Comparison of ENCODE assay signal across 12 cellular contexts in genomic region chr18:2627821-2628276, GRCh38. TPM values are rescaled to one million over a fixed set of nuclear protein-coding genes. Genes with fewer than 3 reads are reported as not detected.
DNase-seq lines count a peak whose midpoint lies in the region; ATAC-seq and TF ChIP-seq lines count a peak whose summit lies in the region.
"Had no signal": no experiment of that assay in that cellular context is flagged by ENCODE, and none has a peak within 500 bp of the region (broad histone marks: within the 10 kb centered on the region; RNA-seq: fewer than 3 reads in every experiment).

No MANE protein-coding gene starts in this region.

- RAD21 ChIA-PET in HCT116 (lab: Charles Lee; ENCODE audit: low non-redundant PET in 1 of 2, low total read pairs in 2 of 2, uncharacterized antibody in 2 of 2, unreplicated experiment in 2 of 2) = no interaction called here

- in situ Hi-C loops in Panc1 (cut with HindIII; ENCODE audit: low pct_unique_long_range_greater_than_20kb, low sequenced_read_pairs) = no loop called here

- H3K36me3 ChIP-seq in HCT116 (ENCODE audit: control insufficient read depth in 1 of 2, insufficient read depth in 2 of 2, low read length in 2 of 2) (no peaks in the 10 kb centered on the region), Panc1 (ENCODE audit: control insufficient read depth, insufficient read depth, low read length) (no peaks in the 10 kb centered on the region)
- H3K36me3 ChIP-seq: esophagus muscularis mucosa, suprapubic skin had no signal

- no peaks in the 10 kb centered on the region for H3K27me3 ChIP-seq in CD4-positive, alpha-beta T cell (ENCODE audit: control insufficient read depth, insufficient read depth, low read length)
- H3K27me3 ChIP-seq in HCT116 (ENCODE audit: insufficient read depth, low read length) (no peaks in the 10 kb centered on the region), Panc1 (ENCODE audit: control insufficient read depth, insufficient read depth, low read length) (no peaks in the 10 kb centered on the region)
- H3K27me3 ChIP-seq: esophagus muscularis mucosa, suprapubic skin had no signal

- no peak overlapping the region for H3K9ac ChIP-seq in HCT116 (ENCODE audit: low read length)

- H3K27ac ChIP-seq in CD4-positive, alpha-beta T cell (ENCODE audit: low read depth, low read length) = no peak overlapping the region
- no peak overlapping the region for H3K27ac ChIP-seq in HCT116 (ENCODE audit: low read depth, low read length)
- H3K27ac ChIP-seq in Panc1 (ENCODE audit: low read length) = no peak overlapping the region
- H3K27ac ChIP-seq: esophagus muscularis mucosa, suprapubic skin had no signal

- no peak for TF ChIP-seq RAD21 in HCT116 (IDR thresholded peaks at IDR 0.05; ENCODE audit: low read depth)

- H3K27me3 Mint-ChIP-seq in CD4-positive, alpha-beta T cell = no peaks in the 10 kb centered on the region

- intact Hi-C loops in CD4-positive, alpha-beta T cell (cut with DNase I, micrococcal nuclease) = no loop called here
- intact Hi-C loops in HCT116 (cut with micrococcal nuclease) = no loop called here
- intact Hi-C loops in Panc1 (cut with micrococcal nuclease; ENCODE audit: unreplicated experiment) = no loop called here

- ATAC-seq in CD4-positive, alpha-beta T cell (ENCODE audit: poor library complexity) = peak; percentile 37
- ATAC-seq in HCT116 = peak; percentile 62
- peak; percentile 42; the same call in 1 of the 2 replicates for ATAC-seq in Panc1
- no peak for ATAC-seq in HG03439 (IDR thresholded peaks at IDR 0.05; ENCODE audit: unreplicated experiment)
- ATAC-seq in GM18867 (IDR thresholded peaks at IDR 0.05; ENCODE audit: unreplicated experiment) = no peak

- H3K9me2 ChIP-seq in HCT116 (ENCODE audit: insufficient read depth) = no peaks in the 10 kb centered on the region

- no TSS peak for BruUV-seq in HCT116 (replicated peaks; lab: Mats Ljungman, UMichigan)
- no TSS peak for BruUV-seq in Panc1 (replicated peaks; lab: Mats Ljungman, UMichigan)

- TF ChIP-seq POLR2A in HCT116 (IDR thresholded peaks at IDR 0.05; ENCODE audit: borderline replicate concordance, extremely low read depth, insufficient read depth, insufficient read length) = no peak

- POLR2A ChIA-PET in CD4-positive, alpha-beta T cell (lab: Charles Lee) = interaction anchor here (0.9 to 2.0 kb wide), 3 partner anchors 9 to 29 kb away, joined by 3 to 17 read pairs (median 4); no protein-coding TSS in a partner anchor
- POLR2A ChIA-PET in HCT116 (lab: Charles Lee) = no interaction called here
- POLR2A ChIA-PET in Panc1 (lab: Charles Lee) = no interaction called here

- no peak overlapping the region for H2AFZ ChIP-seq in HCT116 (ENCODE audit: low read depth, low read length, poor library complexity, severe bottlenecking)

- no peaks in the 10 kb centered on the region for H4K20me1 ChIP-seq in HCT116 (ENCODE audit: insufficient read depth)

- no peak overlapping the region for H3K4me3 Mint-ChIP-seq in CD4-positive, alpha-beta T cell
- H3K4me3 Mint-ChIP-seq: neural crest cell had no signal

- H3K36me3 Mint-ChIP-seq in CD4-positive, alpha-beta T cell (ENCODE audit: low read depth) = no peaks in the 10 kb centered on the region

- H3K4me1 ChIP-seq in HCT116 (ENCODE audit: control insufficient read depth in 1 of 2, insufficient read depth in 2 of 2, low read length in 2 of 2) (peaks cover 0 to 6% of the 10 kb centered on the region in 2 experiments; a peak in 1 of 4 replicates), Panc1 (ENCODE audit: control insufficient read depth, insufficient read depth, low read length) (no peaks in the 10 kb centered on the region)
- H3K4me1 ChIP-seq: esophagus muscularis mucosa, suprapubic skin had no signal

- H3K4me3 ChIP-seq in HCT116 (replicated peaks in 1 of 2; ENCODE audit: low read depth in 1 of 2, low read length in 2 of 2) = no peak overlapping the region
- H3K4me3 ChIP-seq in Panc1 (ENCODE audit: low read depth in 2 of 2, low read length in 2 of 2) = no peak overlapping the region
- H3K4me3 ChIP-seq: esophagus muscularis mucosa, suprapubic skin had no signal

- no peak overlapping the region for H3K4me2 ChIP-seq in HCT116 (ENCODE audit: low read length)

- H3K4me1 Mint-ChIP-seq in CD4-positive, alpha-beta T cell (ENCODE audit: low read depth) = peaks cover 27% of the 10 kb centered on the region
- H3K4me1 Mint-ChIP-seq: neural crest cell had no signal

- H3K79me2 ChIP-seq in HCT116 (ENCODE audit: insufficient read depth, low read length) = no peaks in the 10 kb centered on the region

- no peak for DNase-seq in CD4-positive, alpha-beta T cell
- peak; percentile 26 for DNase-seq in HCT116 (ENCODE audit: low read depth, low spot score)
- no peak for DNase-seq in Panc1 (ENCODE audit: low read depth, low spot score)
- DNase-seq in fibroblast of gingiva (ENCODE audit: low read depth) = peak; percentile 5
- no peak for DNase-seq in SK-N-DZ (ENCODE audit: low spot score)
- DNase-seq in cortex of kidney (lab: John Stamatoyannopoulos, UW) = no peak
- DNase-seq: NCI-H510A treated with DMSO at 0.1 percent for 48 hours had no signal

- H3K9me3 Mint-ChIP-seq in CD4-positive, alpha-beta T cell = peaks cover 4% of the 10 kb centered on the region

- no peaks in the 10 kb centered on the region for H3K9me3 ChIP-seq in CD4-positive, alpha-beta T cell (ENCODE audit: control insufficient read depth, low read length)
- H3K9me3 ChIP-seq in HCT116 (ENCODE audit: control insufficient read depth in 1 of 2, insufficient read depth in 1 of 2, low read depth in 1 of 2, low read length in 2 of 2) = no peaks in the 10 kb centered on the region
- H3K9me3 ChIP-seq in Panc1 (ENCODE audit: control insufficient read depth, insufficient read depth, low read depth, low read length) = no peaks in the 10 kb centered on the region
- H3K9me3 ChIP-seq: esophagus muscularis mucosa, suprapubic skin had no signal

- CTCF ChIA-PET in CD4-positive, alpha-beta T cell (lab: Charles Lee) = interaction anchor here (1.2 kb wide), 1 partner anchor 9 kb away, joined by 4 read pairs; no protein-coding TSS in a partner anchor
- CTCF ChIA-PET in HCT116 (lab: Charles Lee) (no interaction called here), Panc1 (lab: Charles Lee) (no interaction called here)

- no peak overlapping the region for H3K27ac Mint-ChIP-seq in CD4-positive, alpha-beta T cell

- TF ChIP-seq CTCF in CD4-positive, alpha-beta T cell (IDR thresholded peaks at IDR 0.05) = no peak
- TF ChIP-seq CTCF in HCT116 (IDR thresholded peaks at IDR 0.05 in 2 of 3, conservative IDR thresholded peaks at IDR 0.05 in 1 of 3; ENCODE audit: borderline replicate concordance in 1 of 3, insufficient read depth in 1 of 3, low read depth in 2 of 3, low read length in 2 of 3) (no peak), Panc1 (IDR thresholded peaks at IDR 0.05) (no peak)

TF ChIP-seq in HCT116, 20 proteins besides CTCF, POLR2A, EP300 and RAD21 (continues in another document):
- TF ChIP-seq ZBTB33 (IDR thresholded peaks at IDR 0.05; ENCODE audit: extremely low read depth, insufficient replicate concordance, low read length) (no peak), ATF3 (IDR thresholded peaks at IDR 0.05) (peak; percentile 59; the same call in 1 of the 2 replicates), SIN3A (IDR thresholded peaks at IDR 0.05; ENCODE audit: low read depth) (no peak), CBX3 (IDR thresholded peaks at IDR 0.05; ENCODE audit: low read depth) (no peak), ZFX (IDR thresholded peaks at IDR 0.05) (no peak), FOSL1 (IDR thresholded peaks at IDR 0.05; ENCODE audit: low read depth) (0 out of 2 replicates have a peak, but pooled peaks have one; percentile 23), SP1 (IDR thresholded peaks at IDR 0.05; ENCODE audit: low read depth) (peak; percentile 26; the same call in 1 of the 2 replicates), ZNF274 (IDR thresholded peaks at IDR 0.05; ENCODE audit: low read depth, low read length) (no peak)

RNA-seq across cellular contexts. Expression of gene SMCHD1, which starts 27.7 kb away (rescaled TPM):
- total RNA-seq in CD4-positive, alpha-beta T cell = 100 to 1,000 TPM; 357 to 359 TPM
- 48.6 TPM for total RNA-seq in HCT116 (2021; ENCODE audit: unreplicated experiment)
- 16.6 and 19.7 TPM in 2 replicates for polyA plus RNA-seq in HCT116 (2012)
- 40.9 TPM for total RNA-seq in Panc1 (2021; ENCODE audit: unreplicated experiment)
- polyA plus RNA-seq in Panc1 (2012; ENCODE audit: insufficient read length) = 12.6 TPM
- 28.2 and 30.5 TPM in 2 replicates for polyA plus RNA-seq in SK-N-DZ (2014; cell fraction: cytosol; rRNA removed)
- 44.4 and 49.7 TPM in 2 replicates for polyA plus RNA-seq in SK-N-DZ (2014; cell fraction: nucleus; rRNA removed)

RNA-seq across cellular contexts. Expression of gene NDC80, which starts 56.5 kb away (rescaled TPM):
- 1 to 10 TPM; 6.3 to 7.5 TPM for total RNA-seq in CD4-positive, alpha-beta T cell
- total RNA-seq in HCT116 (2021; ENCODE audit: unreplicated experiment) (46.0 TPM), Panc1 (2021; ENCODE audit: unreplicated experiment) (36.0 TPM)
- 25.1 and 36.5 TPM in 2 replicates for polyA plus RNA-seq in HCT116 (2012)
- polyA plus RNA-seq in Panc1 (2012; ENCODE audit: insufficient read length) = 8.4 TPM
- polyA plus RNA-seq in SK-N-DZ (2014; cell fraction: cytosol; rRNA removed) = 68.9 and 70.1 TPM in 2 replicates
- polyA plus RNA-seq in SK-N-DZ (2014; cell fraction: nucleus; rRNA removed) = 56.3 and 57.1 TPM in 2 replicates

RNA-seq across cellular contexts. Expression of gene METTL4, which starts 56.5 kb away (rescaled TPM):
- total RNA-seq in CD4-positive, alpha-beta T cell = 10 to 100 TPM in 1 of 2 experiments, 1 to 10 TPM in 1; 6.5 to 10.4 TPM
- total RNA-seq in HCT116 (2021; ENCODE audit: unreplicated experiment) (15.5 TPM), Panc1 (2021; ENCODE audit: unreplicated experiment) (9.6 TPM)
- polyA plus RNA-seq in HCT116 (2012) = 3.5 and 4.6 TPM in 2 replicates
- polyA plus RNA-seq in Panc1 (2012; ENCODE audit: insufficient read length) = 5.4 TPM
- polyA plus RNA-seq in SK-N-DZ (2014; cell fraction: cytosol; rRNA removed) = 18.1 and 18.4 TPM in 2 replicates
- polyA plus RNA-seq in SK-N-DZ (2014; cell fraction: nucleus; rRNA removed) = 11.2 and 21.1 TPM in 2 replicates

Comparison
In these comparisons a context has a peak if more than half of its experiments do, and no peak if none do; other contexts are left out.
1. ATAC-seq: peak in CD4-positive, alpha-beta T cell (single experiment), HCT116 (single experiment) and Panc1 (single experiment); none in HG03439 (single experiment) and GM18867 (single experiment).
2. DNase-seq: peak in HCT116 (single experiment) and fibroblast of gingiva (single experiment); none in CD4-positive, alpha-beta T cell (0 of 10), Panc1 (single experiment), SK-N-DZ (single experiment) and cortex of kidney (single experiment).